ENCODE assay signal across 9 cellular contexts in genomic region chr11:133945087-133945974, GRCh38. TPM values are rescaled to one million over a fixed set of nuclear protein-coding genes. Genes with fewer than 3 reads are reported as not detected.
A peak's percentile ranks its signal among the peaks of the same experiment; 100 is the strongest.
DNase-seq lines count a peak whose midpoint lies in the region; ATAC-seq and TF ChIP-seq lines count a peak whose summit lies in the region.
"Had no signal": no experiment of that assay in that cellular context is flagged by ENCODE, and none has a peak within 500 bp of the region (broad histone marks: within the 10 kb centered on the region; RNA-seq: fewer than 3 reads in every experiment).

No MANE protein-coding gene starts in this region.

- no peak overlapping the region for H3K18ac ChIP-seq in H9 (ENCODE audit: insufficient read length, low read depth, low read length)

- H3K9ac ChIP-seq in H9 (ENCODE audit: extremely low read depth, insufficient read length, low read length), result no peak overlapping the region

- H2BK15ac ChIP-seq in H9 (ENCODE audit: low read depth, low read length), result no peak overlapping the region

- H3K27me3 ChIP-seq in CD8-positive, alpha-beta T cell (ENCODE audit: insufficient read depth, low read length), result no peaks in the 10 kb centered on the region
- no peaks in the 10 kb centered on the region for H3K27me3 ChIP-seq in WERI-Rb-1 (ENCODE audit: insufficient read depth, low read depth, severe bottlenecking)
- H3K27me3 ChIP-seq in psoas muscle (ENCODE audit: insufficient read depth in 3 of 3, low read length in 2 of 3), result no peaks in the 10 kb centered on the region
- no peaks in the 10 kb centered on the region for H3K27me3 ChIP-seq in H9 (ENCODE audit: insufficient read depth, low read length)

- H2AK5ac ChIP-seq in H9 (ENCODE audit: insufficient read length, low read length), result no peak overlapping the region

- H3K79me1 ChIP-seq in H9 (ENCODE audit: insufficient read depth, low read depth, low read length, poor library complexity, severe bottlenecking), result no peaks in the 10 kb centered on the region

- H4K91ac ChIP-seq in H9 (ENCODE audit: insufficient read length, low read depth, low read length), result no peak overlapping the region

- peak overlapping the region; percentile 80 for H3K4me3 Mint-ChIP-seq in CD8-positive, alpha-beta T cell
- H3K4me3 Mint-ChIP-seq in brain, result peak overlapping the region; percentile 35 to 70 (median 66)
- no peak overlapping the region; a peak in 1 of 5 replicates for H3K4me3 Mint-ChIP-seq in H9
- H3K4me3 Mint-ChIP-seq: memory B cell had no signal

- CTCF ChIA-PET in CD8-positive, alpha-beta T cell (lab: Charles Lee), result interaction anchor here (0.6 to 3.0 kb wide), 5 partner anchors 11 to 195 kb away, joined by 3 to 19 read pairs (median 10); partner anchors contain the start of gene IGSF9B

- no peaks in the 10 kb centered on the region for H3K36me3 ChIP-seq in CD8-positive, alpha-beta T cell (ENCODE audit: insufficient read depth, low read length)
- H3K36me3 ChIP-seq in WERI-Rb-1 (peaks cover 26% of the 10 kb centered on the region), psoas muscle (ENCODE audit: insufficient read depth in 1 of 2, low read depth in 1 of 2) (no peaks in the 10 kb centered on the region)

- H3K56ac ChIP-seq in H9 (ENCODE audit: insufficient read length, low read depth, low read length), result no peak overlapping the region

- no peak overlapping the region for H2BK20ac ChIP-seq in H9 (ENCODE audit: low read depth, low read length, poor library complexity, severe bottlenecking)

- ATAC-seq in CD8-positive, alpha-beta T cell, result peak; percentile 73
- ATAC-seq in psoas muscle (peak; percentile 11 to 63 (median 54)), HG03378 (IDR thresholded peaks at IDR 0.05; ENCODE audit: unreplicated experiment) (no peak), HG03571 (IDR thresholded peaks at IDR 0.05; ENCODE audit: unreplicated experiment) (no peak)

- no peaks in the 10 kb centered on the region for H3K9me3 ChIP-seq in CD8-positive, alpha-beta T cell (ENCODE audit: low read length)
- H3K9me3 ChIP-seq in WERI-Rb-1 (ENCODE audit: severe bottlenecking), result no peaks in the 10 kb centered on the region
- H3K9me3 ChIP-seq in psoas muscle, result no peaks in the 10 kb centered on the region
- H3K9me3 ChIP-seq in H9 (ENCODE audit: control insufficient read depth, low read depth, low read length), result no peaks in the 10 kb centered on the region

- DNase-seq in CD8-positive, alpha-beta T cell, result peak; percentile 55 to 92 (median 79)
- DNase-seq in WERI-Rb-1 (no peak), psoas muscle (peak in 1 of 2 donors; percentile 68), NCI-H1694 (lab: John Stamatoyannopoulos, UW) (no peak), H9 (no peak)

- intact Hi-C loops in CD8-positive, alpha-beta T cell (cut with DNase I, micrococcal nuclease), result loop anchor here in 1 of 2 experiments (1.0 to 10.0 kb wide), 5 partner anchors 12 to 387 kb away; partner anchors contain the start of genes ACAD8, GLB1L2, NCAPD3 and THYN1
- intact Hi-C loops in psoas muscle (cut with DNase I), result no loop called here

- no peaks in the 10 kb centered on the region for H3K23me2 ChIP-seq in H9 (ENCODE audit: insufficient read length, low read depth, low read length, poor library complexity, severe bottlenecking)

- peak overlapping the region; percentile 42 for H3K4me3 ChIP-seq in CD8-positive, alpha-beta T cell (ENCODE audit: low read depth, low read length)
- H3K4me3 ChIP-seq in WERI-Rb-1 (ENCODE audit: low read depth, low read length), result no peak overlapping the region
- no peak overlapping the region for H3K4me3 ChIP-seq in psoas muscle

- no peaks in the 10 kb centered on the region for H3K27me3 Mint-ChIP-seq in CD8-positive, alpha-beta T cell (ENCODE audit: low read depth)
- peaks cover 2% of the 10 kb centered on the region for H3K27me3 Mint-ChIP-seq in brain
- H3K27me3 Mint-ChIP-seq in H9 (ENCODE audit: low read depth), result no peaks in the 10 kb centered on the region

- peak overlapping the region; percentile 96 for H3K27ac Mint-ChIP-seq in CD8-positive, alpha-beta T cell
- peak overlapping the region in 3 of 5 experiments; percentile 3 to 90 (median 70) for H3K27ac Mint-ChIP-seq in brain
- H3K27ac Mint-ChIP-seq in H9, result no peak overlapping the region
- H3K27ac Mint-ChIP-seq: memory B cell had no signal

- no peak overlapping the region for H3K14ac ChIP-seq in H9 (ENCODE audit: insufficient read depth, low read length)

- H3K9me3 Mint-ChIP-seq in CD8-positive, alpha-beta T cell, result no peaks in the 10 kb centered on the region
- H3K9me3 Mint-ChIP-seq in brain (no peaks in the 10 kb centered on the region), H9 (peaks cover 0 to 4% of the 10 kb centered on the region in 2 experiments; a peak in 2 of 5 replicates)

- peaks cover 58% of the 10 kb centered on the region for H3K4me1 ChIP-seq in CD8-positive, alpha-beta T cell (ENCODE audit: insufficient read depth, low read length)
- peaks cover 11% of the 10 kb centered on the region for H3K4me1 ChIP-seq in psoas muscle
- H3K4me1 ChIP-seq in H9 (ENCODE audit: insufficient read depth, low read length), result peaks cover 11% of the 10 kb centered on the region; the same call in 1 of the 2 replicates

- H2AFZ ChIP-seq in H9 (ENCODE audit: low read length), result no peak overlapping the region

- H2BK12ac ChIP-seq in H9 (ENCODE audit: insufficient read length, low read depth, low read length), result no peak overlapping the region

- H3K36me3 Mint-ChIP-seq in CD8-positive, alpha-beta T cell, result peaks cover 11% of the 10 kb centered on the region
- H3K36me3 Mint-ChIP-seq in brain (peaks cover 33% of the 10 kb centered on the region), H9 (ENCODE audit: insufficient read depth in 1 of 3, low read depth in 3 of 3) (peaks cover 16 to 22% (median 22%) of the 10 kb centered on the region in 3 experiments)
- H3K36me3 Mint-ChIP-seq: memory B cell had no signal

- no peak overlapping the region for H3K23ac ChIP-seq in H9 (ENCODE audit: insufficient read length, low read depth, low read length)

- H3K4me2 ChIP-seq in H9 (ENCODE audit: insufficient read depth, insufficient read length, low read length), result no peak overlapping the region

- no peak overlapping the region for H4K8ac ChIP-seq in H9 (replicated peaks; ENCODE audit: insufficient read length, low read depth, low read length)

- H3K27ac ChIP-seq in CD8-positive, alpha-beta T cell (ENCODE audit: low read depth, low read length), result peak overlapping the region; percentile 51
- peak overlapping the region; percentile 97; the same call in 1 of the 2 replicates for H3K27ac ChIP-seq in WERI-Rb-1
- no peak overlapping the region for H3K27ac ChIP-seq in psoas muscle
- H3K27ac ChIP-seq in H9 (ENCODE audit: insufficient read length, low read depth, low read length), result no peak overlapping the region

- TF ChIP-seq CTCF in CD8-positive, alpha-beta T cell (IDR thresholded peaks at IDR 0.05), result no peak
- no peak for TF ChIP-seq CTCF in WERI-Rb-1 (IDR thresholded peaks at IDR 0.05; ENCODE audit: low read depth, low read length)
- TF ChIP-seq CTCF in brain (conservative IDR thresholded peaks at IDR 0.05), result no peak
- TF ChIP-seq CTCF in psoas muscle (IDR thresholded peaks at IDR 0.05), result no peak
- TF ChIP-seq CTCF in H9 (conservative IDR thresholded peaks at IDR 0.05), result no peak

- no peak overlapping the region for H4K5ac ChIP-seq in H9 (ENCODE audit: insufficient read length, low read depth, low read length)

- peaks cover 6% of the 10 kb centered on the region for H4K20me1 ChIP-seq in H9 (ENCODE audit: control insufficient read depth, insufficient read depth, insufficient read length)

- 56 to 60% (median 58%) methylated on average over 23 to 27 of the region's 27 CpGs for WGBS in psoas muscle, 3 donors
- WGBS in H9 (ENCODE audit: extremely low coverage, insufficient read length, low lambda C conversion rate), result no CpG with 5 or more reads among the region's 27 CpGs

- H3T11ph ChIP-seq in H9 (ENCODE audit: low read length), result no peak overlapping the region

- H2BK120ac ChIP-seq in H9 (ENCODE audit: low read depth, low read length, poor library complexity, severe bottlenecking), result no peak overlapping the region

- no peak overlapping the region for H3K4ac ChIP-seq in H9 (ENCODE audit: low read depth, low read length)

- no peaks in the 10 kb centered on the region; the same call in 1 of the 2 replicates for H3K79me2 ChIP-seq in H9 (ENCODE audit: insufficient read depth, low read length)

- peaks cover 50% of the 10 kb centered on the region for H3K4me1 Mint-ChIP-seq in CD8-positive, alpha-beta T cell (ENCODE audit: low read depth)
- H3K4me1 Mint-ChIP-seq in brain (peaks cover 88% of the 10 kb centered on the region), H9 (peaks cover 35 to 50% of the 10 kb centered on the region in 2 experiments)

- POLR2A ChIA-PET in CD8-positive, alpha-beta T cell (lab: Charles Lee), result interaction anchor here (3.4 to 3.6 kb wide), 2 partner anchors 12 to 92 kb away, joined by 10 to 14 read pairs; partner anchors contain the start of gene IGSF9B

- H2BK5ac ChIP-seq in H9 (ENCODE audit: insufficient read length, low read length), result no peak overlapping the region

RNA-seq across cellular contexts. Expression of gene IGSF9B, which starts 11.4 kb away (rescaled TPM):
- 10 to 100 TPM; 10.1 to 11.6 TPM for total RNA-seq in CD8-positive, alpha-beta T cell
- polyA plus RNA-seq in brain (ENCODE audit: insufficient read depth, low read depth, low replicate concordance) (16.4 TPM), psoas muscle (1 to 10 TPM in 1 of 3 donors, under 1 TPM in 2; 0.56 to 1.5 (median 0.65) TPM)
- total RNA-seq in psoas muscle (1 to 10 TPM in 2 of 4 donors, under 1 TPM in 2; 0.84 to 3.4 (median 1.0) TPM), H9 (2021) (25.7 and 26.3 TPM in 2 replicates)

Comparison
In these comparisons a context has a peak if more than half of its experiments do, and no peak if none do; other contexts are left out.
1. ATAC-seq: peak in CD8-positive, alpha-beta T cell (single experiment) and psoas muscle (4 of 4); none in HG03378 (single experiment) and HG03571 (single experiment).
2. DNase-seq: peak in CD8-positive, alpha-beta T cell (7 of 7); none in WERI-Rb-1 (single experiment), NCI-H1694 (single experiment) and H9 (single experiment).
3. H3K27ac ChIP-seq: peak in CD8-positive, alpha-beta T cell (single experiment) and WERI-Rb-1 (single experiment); none in psoas muscle (single experiment) and H9 (single experiment).
4. H3K27ac Mint-ChIP-seq: peak in CD8-positive, alpha-beta T cell (single experiment) and brain (3 of 5); none in H9 (0 of 3).
5. H3K4me3 Mint-ChIP-seq: peak in CD8-positive, alpha-beta T cell (single experiment) and brain (5 of 5); none in H9 (0 of 2).